Comparison of ENCODE assay signal across 25 cellular contexts in genomic region chr4:88655226-88655625, GRCh38.
"Had no signal": no experiment of that assay in that cellular context is flagged by ENCODE, and none has a peak within 500 bp of the region (broad histone marks: within the 10 kb centered on the region; RNA-seq: fewer than 3 reads in every experiment).

No MANE protein-coding gene starts in this region.

- H3K4me3 Mint-ChIP-seq: mesothelial cell of epicardium; naive B cell; nephron; neural crest cell; stimulated activated naive B cell treated with anti-CD40 and anti-IgM and Interleukin-4, amounts not matched to agents 10 μg/mL and 1 μg/mL and 100 μg/mL, for 72 hours; type B pancreatic cell had no signal

- H3K27ac Mint-ChIP-seq: mesothelial cell of epicardium; nephron; stimulated activated naive B cell treated with anti-CD40 and anti-IgM and Interleukin-4, amounts not matched to agents 10 μg/mL and 1 μg/mL and 100 μg/mL, for 72 hours; type B pancreatic cell had no signal

- H3K9me3 Mint-ChIP-seq: nephron; neural crest cell; stimulated activated naive B cell treated with anti-CD40 and anti-IgM and Interleukin-4, amounts not matched to agents 10 μg/mL and 1 μg/mL and 100 μg/mL, for 72 hours; type B pancreatic cell had no signal

- ATAC-seq: left colon; pancreas; right cardiac atrium; sciatic nerve; stimulated activated naive B cell treated with anti-CD40 and anti-IgM and Interleukin-4, amounts not matched to agents 10 μg/mL and 1 μg/mL and 100 μg/mL, for 72 hours; stimulated activated naive CD8-positive, alpha-beta T cell treated with anti-CD3 and anti-CD28 coated beads, Interleukin-15, Interleukin-2, amounts not matched to agents 100 U/mL and 50 U/mL, for 24 hours had no signal

- DNase-seq: hippocampal formation; left colon; left ventricle myocardium inferior; mesendoderm; naive B cell; nucleus accumbens; pancreas; posterior cingulate gyrus; retina; right cardiac atrium; stimulated activated CD4-positive, alpha-beta T cell treated with anti-CD3 and anti-CD28 coated beads, Interleukin-12 subunit alpha, Interleukin-12 subunit beta, amount 100 ng/mL, for 4 hours; stimulated activated CD4-positive, alpha-beta T cell treated with anti-CD3 and anti-CD28 coated beads, Interleukin-15, amount 100 ng/mL, for 24 hours; stimulated activated CD4-positive, alpha-beta T cell treated with anti-CD3 and anti-CD28 coated beads, Interleukin-2, amount 100 ng/mL, for 24 hours; stimulated activated CD4-positive, alpha-beta T cell treated with anti-CD3 and anti-CD28 coated beads, Interleukin-4, amount 100 ng/mL, for 1 hour; stimulated activated naive B cell treated with anti-CD40 and anti-IgM and Interleukin-4, amounts not matched to agents 10 μg/mL and 1 μg/mL and 100 μg/mL, for 72 hours; stimulated activated naive CD8-positive, alpha-beta T cell treated with anti-CD3 and anti-CD28 coated beads, Interleukin-15, Interleukin-2, amounts not matched to agents 100 U/mL and 50 U/mL, for 24 hours; stomach; testis; thyroid gland; uterus had no signal

- H3K4me1 Mint-ChIP-seq: neural crest cell had no signal

- H3K27me3 Mint-ChIP-seq: naive B cell; stimulated activated naive B cell treated with anti-CD40 and anti-IgM and Interleukin-4, amounts not matched to agents 10 μg/mL and 1 μg/mL and 100 μg/mL, for 72 hours; type B pancreatic cell had no signal
